ENCODE assay signal across 18 cellular contexts in the genomic region with DNA sequence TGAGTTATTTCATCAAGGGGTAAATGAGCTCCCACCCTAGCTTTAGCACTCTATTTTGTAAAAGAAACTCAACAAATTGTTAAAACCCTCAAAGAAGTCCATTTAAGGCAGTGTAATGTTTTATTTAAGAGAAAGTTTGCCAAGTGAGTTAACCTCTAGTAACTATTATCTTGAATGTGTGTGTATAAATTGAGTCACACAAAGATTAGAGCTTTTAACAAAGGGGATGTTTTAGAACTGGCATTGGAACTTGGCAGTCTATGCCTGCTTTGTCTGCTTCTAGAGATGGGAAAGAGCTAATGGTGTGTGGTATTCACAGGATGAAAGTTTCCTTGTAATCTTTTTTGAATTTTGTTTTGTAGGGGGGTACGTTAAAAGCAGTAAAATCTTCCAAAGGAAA. TPM values are rescaled to one million over a fixed set of nuclear protein-coding genes. Genes with fewer than 3 reads are reported as not detected.
"Had no signal": no experiment of that assay in that cellular context is flagged by ENCODE, and none has a peak within 500 bp of the region (broad histone marks: within the 10 kb centered on the region; RNA-seq: fewer than 3 reads in every experiment).

No MANE protein-coding gene starts in this region.

- H3K9me3 Mint-ChIP-seq: activated naive CD8-positive, alpha-beta T cell treated with anti-CD3 and anti-CD28 coated beads, Interleukin-2, amount 10 ng/mL, durations not matched to agents 7 days and 5 days; natural killer cell; T-helper 1 cell treated with Interleukin-12 subunit alpha and Interleukin-12 subunit beta and Interleukin-4 antibody, amounts not matched to agents 30 μg/mL and 1 μg/mL, for 36 hours; type B pancreatic cell had no signal

- H3K4me3 Mint-ChIP-seq: activated naive CD8-positive, alpha-beta T cell treated with anti-CD3 and anti-CD28 coated beads, Interleukin-2, amount 10 ng/mL, durations not matched to agents 7 days and 5 days; natural killer cell; T-helper 1 cell treated with Interleukin-12 subunit alpha and Interleukin-12 subunit beta and Interleukin-4 antibody, amounts not matched to agents 30 μg/mL and 1 μg/mL, for 36 hours; type B pancreatic cell had no signal

- H3K4me1 Mint-ChIP-seq: activated naive CD8-positive, alpha-beta T cell treated with anti-CD3 and anti-CD28 coated beads, Interleukin-2, amount 10 ng/mL, durations not matched to agents 7 days and 5 days; natural killer cell had no signal

- H3K4me3 ChIP-seq: coronary artery had no signal

- H3K27me3 Mint-ChIP-seq: activated naive CD8-positive, alpha-beta T cell treated with anti-CD3 and anti-CD28 coated beads, Interleukin-2, amount 10 ng/mL, durations not matched to agents 7 days and 5 days; type B pancreatic cell had no signal

- H3K27ac Mint-ChIP-seq: activated naive CD8-positive, alpha-beta T cell treated with anti-CD3 and anti-CD28 coated beads, Interleukin-2, amount 10 ng/mL, durations not matched to agents 7 days and 5 days; natural killer cell; T-helper 1 cell treated with Interleukin-12 subunit alpha and Interleukin-12 subunit beta and Interleukin-4 antibody, amounts not matched to agents 30 μg/mL and 1 μg/mL, for 36 hours; type B pancreatic cell had no signal

- FAIRE-seq: TTC549 had no signal

- H3K27ac ChIP-seq: coronary artery had no signal

- ATAC-seq: left colon, natural killer cell, SK-N-SH treated with all-trans-retinoic acid at 6 μM for 48 hours had no signal

- DNase-seq: activated CD4-positive, alpha-beta T cell treated with anti-CD3 and anti-CD28 coated beads, Interleukin-2, amount 50 U/mL, for 4 hours; activated CD4-positive, CD25-positive, alpha-beta regulatory T cell; activated gamma-delta T cell treated with Interleukin-2 at 50 U/mL for 16 hours; activated naive CD8-positive, alpha-beta T cell treated with anti-CD3 and anti-CD28 coated beads, Interleukin-2, amount 10 ng/mL, durations not matched to agents 7 days and 5 days; activated T-cell treated with anti-CD3 and anti-CD28 coated beads, Interleukin-2, amount 50 U/mL, for 48 hours; aorta; effector memory CD4-positive, alpha-beta T cell; glutamatergic neuron; left colon; natural killer cell; SHP77; stimulated activated CD4-positive, alpha-beta T cell treated with anti-CD3 and anti-CD28 coated beads, Interleukin-15, amount 100 ng/mL, for 24 hours; stimulated activated CD4-positive, alpha-beta T cell treated with anti-CD3 and anti-CD28 coated beads, Interleukin-4, amount 100 ng/mL, for 24 hours had no signal

RNA-seq across cellular contexts. Expression of a gene that starts 54.1 kb away (rescaled TPM):
- total RNA-seq: aorta had no signal
